23 cellular contexts compared by ENCODE assay signal in the genomic region with DNA sequence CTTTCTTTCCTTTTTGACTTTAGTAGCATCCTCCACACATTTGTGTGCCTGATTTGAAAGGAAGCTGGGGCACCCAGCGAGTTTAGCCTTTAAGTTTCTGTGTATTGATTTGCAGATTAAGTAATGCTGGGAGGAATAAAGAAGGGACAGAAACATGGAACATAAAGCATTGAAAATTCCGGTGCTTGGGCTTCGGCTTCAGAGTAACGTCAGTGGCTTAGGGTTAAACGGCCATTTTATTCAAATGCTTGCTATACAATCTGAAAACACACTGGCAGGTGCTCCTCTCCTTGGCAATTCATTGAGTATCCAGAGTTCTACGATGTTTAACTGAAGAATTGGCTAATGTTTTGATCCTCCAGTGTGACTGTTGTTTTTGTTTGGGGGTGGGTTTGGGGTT. TPM values are rescaled to one million over a fixed set of nuclear protein-coding genes. Genes with fewer than 3 reads are reported as not detected.
DNase-seq lines count a peak whose midpoint lies in the region; ATAC-seq and TF ChIP-seq lines count a peak whose summit lies in the region.
"Had no signal": no experiment of that assay in that cellular context is flagged by ENCODE, and none has a peak within 500 bp of the region (broad histone marks: within the 10 kb centered on the region; RNA-seq: fewer than 3 reads in every experiment).

No MANE protein-coding gene starts in this region.

- POLR2A ChIA-PET in activated CD8-positive, alpha-beta T cell treated with anti-CD3 and anti-CD28 coated beads, Interleukin-2, amount 10 ng/mL, durations not matched to agents 7 days and 5 days (lab: Charles Lee), result interaction anchor here (1.3 kb wide), 1 partner anchor 16 kb away, joined by 3 read pairs; no protein-coding TSS in a partner anchor

- no peaks in the 10 kb centered on the region for H4K20me1 ChIP-seq in Loucy (ENCODE audit: insufficient read depth, low read length, poor library complexity, severe bottlenecking)

- peaks cover 7 to 12% of the 10 kb centered on the region in 2 donors for H3K4me1 Mint-ChIP-seq in effector memory CD8-positive, alpha-beta T cell (ENCODE audit: low read depth in 2 of 2)
- H3K4me1 Mint-ChIP-seq in activated CD8-positive, alpha-beta T cell treated with anti-CD3 and anti-CD28 coated beads, Interleukin-2, amount 10 ng/mL, durations not matched to agents 7 days and 5 days (ENCODE audit: low read depth), result peaks cover 33% of the 10 kb centered on the region

- H3K9ac ChIP-seq in Loucy (ENCODE audit: low read depth, low read length, poor library complexity, severe bottlenecking) (no peak overlapping the region), iPS-20b (ENCODE audit: low read depth, low read length) (peak overlapping the region; percentile 57; the same call in 1 of the 2 replicates)
- H3K9ac ChIP-seq: GM23248 had no signal

- DNase-seq in G401 (ENCODE audit: low spot score) (peak; percentile 41), AG20443 (ENCODE audit: low spot score) (no peak)
- no peak for DNase-seq in effector memory CD8-positive, alpha-beta T cell
- DNase-seq in activated CD8-positive, alpha-beta T cell treated with anti-CD3 and anti-CD28 coated beads, Interleukin-2, amount 10 ng/mL, durations not matched to agents 7 days and 5 days, result no peak
- DNase-seq: ACHN; Calu3; CD8-positive, alpha-beta T cell; DMS153; GM23248; KG1; NCI-H1105; NCI-H146; NCI-H2029; NCI-H2227 treated with DMSO at 0.1 percent for 48 hours; NCI-H510A; NCI-H774; SJCRH30 had no signal

- H3K9me3 ChIP-seq in Loucy (ENCODE audit: insufficient read depth, low read depth, low read length) (no peaks in the 10 kb centered on the region), iPS-20b (ENCODE audit: insufficient read depth, low read depth, low read length) (no peaks in the 10 kb centered on the region)
- H3K9me3 ChIP-seq: SJCRH30 had no signal

- H3K27me3 ChIP-seq in Loucy (ENCODE audit: insufficient read depth, low read length, poor library complexity, severe bottlenecking), result no peaks in the 10 kb centered on the region
- H3K27me3 ChIP-seq in iPS-20b (ENCODE audit: insufficient read depth, low read length), result no peaks in the 10 kb centered on the region
- H3K27me3 ChIP-seq: SJCRH30 had no signal

- H3K27me3 Mint-ChIP-seq in effector memory CD8-positive, alpha-beta T cell, result peaks cover 0 to 9% of the 10 kb centered on the region in 2 donors
- peaks cover 7% of the 10 kb centered on the region for H3K27me3 Mint-ChIP-seq in activated CD8-positive, alpha-beta T cell treated with anti-CD3 and anti-CD28 coated beads, Interleukin-2, amount 10 ng/mL, durations not matched to agents 7 days and 5 days (ENCODE audit: low read depth)

- H3K36me3 ChIP-seq in Loucy (ENCODE audit: insufficient read depth, low read length) (no peaks in the 10 kb centered on the region), iPS-20b (ENCODE audit: insufficient read depth, low read depth, low read length) (peaks cover 13% of the 10 kb centered on the region)
- H3K36me3 ChIP-seq: SJCRH30 had no signal

- H3K4me3 ChIP-seq in Loucy (ENCODE audit: low read length, poor library complexity, severe bottlenecking) (no peak overlapping the region), iPS-20b (ENCODE audit: low read length) (peak overlapping the region; percentile 48)
- H3K4me3 ChIP-seq: GM23248, SJCRH30 had no signal

- CTCF ChIA-PET in activated CD8-positive, alpha-beta T cell treated with anti-CD3 and anti-CD28 coated beads, Interleukin-2, amount 10 ng/mL, durations not matched to agents 7 days and 5 days (lab: Charles Lee), result interaction anchor here (1.1 kb wide), 1 partner anchor 9 kb away, joined by 3 read pairs; no protein-coding TSS in a partner anchor

- no peak for ATAC-seq in effector memory CD8-positive, alpha-beta T cell (replicated peaks)
- no peak for ATAC-seq in activated CD8-positive, alpha-beta T cell treated with anti-CD3 and anti-CD28 coated beads, Interleukin-2, amount 10 ng/mL, durations not matched to agents 7 days and 5 days
- ATAC-seq in HG03439 (IDR thresholded peaks at IDR 0.05; ENCODE audit: unreplicated experiment), result no peak
- ATAC-seq: CD8-positive, alpha-beta T cell; Panc1 had no signal

- no peak overlapping the region for H2AFZ ChIP-seq in Loucy (ENCODE audit: low read length)
- H2AFZ ChIP-seq: GM23248 had no signal

- peak overlapping the region; percentile 55 for H3K27ac ChIP-seq in cingulate gyrus (ENCODE audit: low read depth, low read length)
- peak overlapping the region; percentile 21 for H3K27ac ChIP-seq in iPS-20b (ENCODE audit: low read length)
- H3K27ac ChIP-seq: 22Rv1, GM23248, SJCRH30 had no signal

- no peaks in the 10 kb centered on the region; the same call in 1 of the 2 replicates for H3F3A ChIP-seq in Loucy (ENCODE audit: low read depth)

- peak overlapping the region; percentile 14 for H3K4me2 ChIP-seq in Loucy (ENCODE audit: low read depth, low read length, poor library complexity, severe bottlenecking)

- H3K36me3 Mint-ChIP-seq in effector memory CD8-positive, alpha-beta T cell (ENCODE audit: insufficient read depth), result peaks cover 2% of the 10 kb centered on the region
- H3K36me3 Mint-ChIP-seq in activated CD8-positive, alpha-beta T cell treated with anti-CD3 and anti-CD28 coated beads, Interleukin-2, amount 10 ng/mL, durations not matched to agents 7 days and 5 days (ENCODE audit: low read depth), result peaks cover 17% of the 10 kb centered on the region
- H3K36me3 Mint-ChIP-seq: CD8-positive, alpha-beta T cell had no signal

- no peak overlapping the region for H3K4me3 Mint-ChIP-seq in effector memory CD8-positive, alpha-beta T cell
- H3K4me3 Mint-ChIP-seq in activated CD8-positive, alpha-beta T cell treated with anti-CD3 and anti-CD28 coated beads, Interleukin-2, amount 10 ng/mL, durations not matched to agents 7 days and 5 days, result no peak overlapping the region
- H3K4me3 Mint-ChIP-seq: CD8-positive, alpha-beta T cell had no signal

- TF ChIP-seq CTCF in Loucy (conservative IDR thresholded peaks at IDR 0.05; ENCODE audit: low read length), result no peak

- H3K79me2 ChIP-seq in Loucy (ENCODE audit: insufficient read depth, low read length), result peaks cover 14% of the 10 kb centered on the region

- H3K27ac Mint-ChIP-seq in effector memory CD8-positive, alpha-beta T cell, result no peak overlapping the region
- H3K27ac Mint-ChIP-seq in activated CD8-positive, alpha-beta T cell treated with anti-CD3 and anti-CD28 coated beads, Interleukin-2, amount 10 ng/mL, durations not matched to agents 7 days and 5 days, result no peak overlapping the region
- H3K27ac Mint-ChIP-seq: CD8-positive, alpha-beta T cell had no signal

- H3K4me1 ChIP-seq in Loucy (ENCODE audit: insufficient read depth, low read length, poor library complexity, severe bottlenecking), result peaks cover 83% of the 10 kb centered on the region
- peaks cover 57% of the 10 kb centered on the region for H3K4me1 ChIP-seq in iPS-20b (ENCODE audit: insufficient read depth, low read length)
- H3K4me1 ChIP-seq: SJCRH30 had no signal

- in situ Hi-C loops in G401 (cut with HindIII; ENCODE audit: low sequenced_read_pairs), result no loop called here

- H3K9me3 Mint-ChIP-seq in effector memory CD8-positive, alpha-beta T cell, result no peaks in the 10 kb centered on the region
- no peaks in the 10 kb centered on the region for H3K9me3 Mint-ChIP-seq in activated CD8-positive, alpha-beta T cell treated with anti-CD3 and anti-CD28 coated beads, Interleukin-2, amount 10 ng/mL, durations not matched to agents 7 days and 5 days (ENCODE audit: insufficient read depth)
- H3K9me3 Mint-ChIP-seq: CD8-positive, alpha-beta T cell had no signal

- no peaks in the 10 kb centered on the region for H3K9me2 ChIP-seq in Loucy (replicated peaks; ENCODE audit: low read depth, low read length)

RNA-seq across cellular contexts. Expression of gene FSD1L, which starts 58.0 kb away (rescaled TPM):
- 1.1 and 22.1 TPM in 2 replicates for total RNA-seq in G401 (2014; rRNA removed; shearing (Covaris generic))
- total RNA-seq in activated CD8-positive, alpha-beta T cell treated with anti-CD3 and anti-CD28 coated beads, Interleukin-2, amount 10 ng/mL, durations not matched to agents 7 days and 5 days, result 1 to 10 TPM; 7.9 to 8.3 TPM
